Comparison of ENCODE assay signal across 24 cellular contexts in genomic region chr3:98532709-98533571, GRCh38. TPM values are rescaled to one million over a fixed set of nuclear protein-coding genes. Genes with fewer than 3 reads are reported as not detected.
A peak's percentile ranks its signal among the peaks of the same experiment; 100 is the strongest.
DNase-seq lines count a peak whose midpoint lies in the region; ATAC-seq, FAIRE-seq and TF ChIP-seq lines count a peak whose summit lies in the region.
"Had no signal": no experiment of that assay in that cellular context is flagged by ENCODE, and none has a peak within 500 bp of the region (broad histone marks: within the 10 kb centered on the region; RNA-seq: fewer than 3 reads in every experiment).

No MANE protein-coding gene starts in this region.

- no peak overlapping the region for H3K4ac ChIP-seq in H1 (replicated peaks; ENCODE audit: insufficient read length, low read depth, low read length)

- H4K8ac ChIP-seq in H1 (ENCODE audit: extremely low read depth, insufficient read depth, low read length): no peak overlapping the region

- peak overlapping the region in 5 of 7 donors; percentile 26 to 81 (median 51) for H3K27ac Mint-ChIP-seq in CD4-positive, alpha-beta memory T cell
- H3K27ac Mint-ChIP-seq in T-cell: peak overlapping the region; percentile 2 to 73

- H3K18ac ChIP-seq in H1 (ENCODE audit: extremely low read depth, low read length): no peak overlapping the region

- no peak overlapping the region for H2BK15ac ChIP-seq in H1 (ENCODE audit: low read length)

- no peak overlapping the region for H4K5ac ChIP-seq in H1 (ENCODE audit: insufficient read length, low read depth, low read length)

- no peak overlapping the region for H3K4me2 ChIP-seq in H1 (ENCODE audit: insufficient read depth in 1 of 2, low read depth in 2 of 2, low read length in 2 of 2)

- 91% methylated on average over 6 of the region's 6 CpGs; no CpG with 5 or more reads in 1 of the 2 experiments for WGBS in H1 (ENCODE audit: extremely low coverage in 1 of 2, insufficient coverage in 1 of 2, insufficient read length in 1 of 2, insufficient replicate concordance in 2 of 2, low coverage in 1 of 2, low lambda C conversion rate in 2 of 2, missing lambda C conversion rate in 1 of 2), 2 experiments
- WGBS in suprapubic skin: 97% methylated on average over 6 of the region's 6 CpGs

- no peak overlapping the region for H2AK5ac ChIP-seq in H1 (ENCODE audit: low read depth, low read length)

- H3K27ac ChIP-seq in CD4-positive, alpha-beta memory T cell (ENCODE audit: low read depth, low read length): peak overlapping the region; percentile 9
- H3K27ac ChIP-seq in H1 (ENCODE audit: low read depth, low read length): no peak overlapping the region
- H3K27ac ChIP-seq in suprapubic skin: no peak overlapping the region
- H3K27ac ChIP-seq: parathyroid adenoma, SJSA1, thoracic aorta had no signal

- H4K91ac ChIP-seq in H1 (replicated peaks; ENCODE audit: insufficient read length, low read length): no peak overlapping the region

- no peak overlapping the region for H2BK5ac ChIP-seq in H1 (ENCODE audit: low read depth, low read length)

- H3K36me3 ChIP-seq in CD4-positive, alpha-beta memory T cell (ENCODE audit: insufficient read depth, low read length): no peaks in the 10 kb centered on the region
- no peaks in the 10 kb centered on the region for H3K36me3 ChIP-seq in H1 (ENCODE audit: control insufficient read depth in 2 of 4, insufficient read depth in 4 of 4, low read length in 3 of 4)
- no peaks in the 10 kb centered on the region for H3K36me3 ChIP-seq in suprapubic skin
- H3K36me3 ChIP-seq: SJSA1, thoracic aorta had no signal

- no peak for TF ChIP-seq CTCF in H1 (IDR thresholded peaks at IDR 0.05; ENCODE audit: control extremely low read depth in 1 of 3, insufficient read depth in 1 of 3, low read depth in 1 of 3, low read length in 3 of 3)
- no peak for TF ChIP-seq CTCF in suprapubic skin (IDR thresholded peaks at IDR 0.05)

- no peaks in the 10 kb centered on the region for H3K79me2 ChIP-seq in H1 (ENCODE audit: control insufficient read depth in 1 of 2, insufficient read depth in 2 of 2, low read length in 2 of 2)
- H3K79me2 ChIP-seq: parathyroid adenoma had no signal

- H3K23ac ChIP-seq in H1 (ENCODE audit: insufficient read length): no peak overlapping the region

- no peak overlapping the region for H2BK12ac ChIP-seq in H1 (ENCODE audit: low read depth, low read length)

- peak overlapping the region; percentile 44 to 89 (median 68) for H3K4me3 Mint-ChIP-seq in CD4-positive, alpha-beta memory T cell
- H3K4me3 Mint-ChIP-seq in T-cell: peak overlapping the region in 2 of 3 donors; percentile 59 to 76

- no peak overlapping the region for H3K14ac ChIP-seq in H1 (ENCODE audit: insufficient read length)

- TF ChIP-seq EP300 in H1 (IDR thresholded peaks at IDR 0.05; ENCODE audit: borderline replicate concordance in 1 of 2, low read depth in 2 of 2, low read length in 2 of 2) (no peak), suprapubic skin (IDR thresholded peaks at IDR 0.05) (no peak)

- H3K9ac ChIP-seq in H1 (replicated peaks in 1 of 4; ENCODE audit: extremely low read depth in 1 of 4, low read depth in 3 of 4, low read length in 3 of 4): no peak overlapping the region
- H3K9ac ChIP-seq: parathyroid adenoma had no signal

- TF ChIP-seq POLR2A in GM12891 (IDR thresholded peaks at IDR 0.05; ENCODE audit: low read depth, low read length) (peak; percentile 91), H1 (IDR thresholded peaks at IDR 0.05; ENCODE audit: control extremely low read depth in 1 of 2, low read depth in 2 of 2, low read length in 2 of 2) (no peak), suprapubic skin (IDR thresholded peaks at IDR 0.05) (no peak)

- H4K20me1 ChIP-seq in H1 (replicated peaks in 1 of 2; ENCODE audit: control insufficient read depth in 1 of 2, insufficient read depth in 2 of 2, low read length in 2 of 2): no peaks in the 10 kb centered on the region

- H3K9me3 Mint-ChIP-seq in CD4-positive, alpha-beta memory T cell: peaks cover 0 to 2% (median 0%) of the 10 kb centered on the region in 8 donors
- no peaks in the 10 kb centered on the region for H3K9me3 Mint-ChIP-seq in T-cell

- CTCF ChIA-PET in CD4-positive, alpha-beta memory T cell (lab: Charles Lee; ENCODE audit: partially characterized antibody): interaction anchor here (0.9 to 3.1 kb wide), 3 partner anchors 10 to 64 kb away, joined by 3 to 12 read pairs (median 11); partner anchors contain the start of gene CLDND1
- CTCF ChIA-PET in T-cell (lab: Charles Lee): interaction anchor here (0.8 to 1.8 kb wide), 2 partner anchors 12 to 13 kb away, joined by 4 to 6 read pairs; no protein-coding TSS in a partner anchor
- CTCF ChIA-PET in H1 (lab: Charles Lee; ENCODE audit: partially characterized antibody): interaction anchor here (1.0 to 1.3 kb wide), 2 partner anchors 58 to 472 kb away, joined by 3 read pairs; no protein-coding TSS in a partner anchor

- FAIRE-seq in GM12891 (lab: Jason Lieb, UNC): no peak
- FAIRE-seq in H1 (lab: Jason Lieb, UNC): no peak
- FAIRE-seq: colon had no signal

- H3K27me3 Mint-ChIP-seq in CD4-positive, alpha-beta memory T cell: no peaks in the 10 kb centered on the region
- no peaks in the 10 kb centered on the region for H3K27me3 Mint-ChIP-seq in T-cell

- H3K9me3 ChIP-seq in CD4-positive, alpha-beta memory T cell (ENCODE audit: control insufficient read depth in 1 of 2, low read length in 2 of 2): no peaks in the 10 kb centered on the region
- no peaks in the 10 kb centered on the region for H3K9me3 ChIP-seq in H1 (ENCODE audit: insufficient read depth in 2 of 2, low read depth in 1 of 2, low read length in 1 of 2)
- H3K9me3 ChIP-seq in suprapubic skin: no peaks in the 10 kb centered on the region
- H3K9me3 ChIP-seq: SJSA1, thoracic aorta had no signal

- no peaks in the 10 kb centered on the region for H3K36me3 Mint-ChIP-seq in CD4-positive, alpha-beta memory T cell
- H3K36me3 Mint-ChIP-seq in T-cell: no peaks in the 10 kb centered on the region

- peaks cover 13 to 21% (median 18%) of the 10 kb centered on the region in 4 donors for H3K4me1 Mint-ChIP-seq in CD4-positive, alpha-beta memory T cell
- peaks cover 0 to 14% (median 6%) of the 10 kb centered on the region in 3 donors for H3K4me1 Mint-ChIP-seq in T-cell

- no peak for ATAC-seq in T-cell (replicated peaks in 1 of 4)
- ATAC-seq in GM21447 (IDR thresholded peaks at IDR 0.05; ENCODE audit: unreplicated experiment): no peak
- ATAC-seq in HG03457 (IDR thresholded peaks at IDR 0.05; ENCODE audit: unreplicated experiment): no peak

- H3K27me3 ChIP-seq in CD4-positive, alpha-beta memory T cell (ENCODE audit: insufficient read depth, low read length): no peaks in the 10 kb centered on the region
- peaks cover 0 to 1% (median 0%) of the 10 kb centered on the region in 4 experiments; a peak in 1 of 7 replicates for H3K27me3 ChIP-seq in H1 (replicated peaks in 1 of 4; ENCODE audit: control insufficient read depth in 3 of 4, extremely low read depth in 1 of 4, insufficient read depth in 3 of 4, low read length in 3 of 4)
- peaks cover 4% of the 10 kb centered on the region for H3K27me3 ChIP-seq in suprapubic skin
- H3K27me3 ChIP-seq: SJSA1 had no signal

- no peak for DNase-seq in CD4-positive, alpha-beta memory T cell
- DNase-seq in GM12891 (ENCODE audit: insufficient read length, low spot score) (no peak), T-cell (no peak), H1 (ENCODE audit: low read depth in 1 of 2, low spot score in 2 of 2) (no peak), suprapubic skin (ENCODE audit: low spot score in 2 of 2) (no peak), COLO668 (lab: John Stamatoyannopoulos, UW; ENCODE audit: unreplicated experiment) (no peak)
- DNase-seq: activated CD8-positive, alpha-beta memory T cell treated with anti-CD3 and anti-CD28 coated beads, Interleukin-2, amount 50 U/mL, for 48 hours; anterior cingulate cortex; H7; head of caudate nucleus; islet precursor cell; NCI-H1092 treated with DMSO at 0.1 percent for 48 hours; NCI-H2171 treated with DMSO at 0.1 percent for 48 hours; stimulated activated CD4-positive, alpha-beta T cell treated with anti-CD3 and anti-CD28 coated beads, Interleukin-12 subunit alpha, Interleukin-12 subunit beta, amount 100 ng/mL, for 4 hours had no signal

- H3K4me1 ChIP-seq in CD4-positive, alpha-beta memory T cell (ENCODE audit: insufficient read depth, low read length): no peaks in the 10 kb centered on the region
- no peaks in the 10 kb centered on the region for H3K4me1 ChIP-seq in H1 (replicated peaks in 1 of 4; ENCODE audit: control insufficient read depth in 3 of 4, insufficient read depth in 4 of 4, low read length in 3 of 4)
- H3K4me1 ChIP-seq in suprapubic skin: no peaks in the 10 kb centered on the region
- H3K4me1 ChIP-seq: parathyroid adenoma, SJSA1 had no signal

- H2AFZ ChIP-seq in H1 (ENCODE audit: low read length): peak overlapping the region; percentile 83; the same call in 1 of the 2 replicates
- H2AFZ ChIP-seq: parathyroid adenoma had no signal

- H3K56ac ChIP-seq in H1 (replicated peaks; ENCODE audit: insufficient read length, low read depth, low read length): no peak overlapping the region

- TF ChIP-seq RAD21 in H1 (IDR thresholded peaks at IDR 0.05 in 1 of 2, conservative IDR thresholded peaks at IDR 0.05 in 1 of 2; ENCODE audit: low read depth in 2 of 2, low read length in 2 of 2): no peak

- intact Hi-C loops in CD4-positive, alpha-beta memory T cell (cut with micrococcal nuclease): no loop called here

- no peak overlapping the region for H2BK20ac ChIP-seq in H1 (ENCODE audit: low read length)

- H3K23me2 ChIP-seq in H1 (ENCODE audit: low read depth, low read length): no peaks in the 10 kb centered on the region

- no peak overlapping the region for H2BK120ac ChIP-seq in H1 (replicated peaks; ENCODE audit: low read depth, low read length)

- no peaks in the 10 kb centered on the region for H3K79me1 ChIP-seq in H1 (ENCODE audit: low read depth, low read length)

- POLR2A ChIA-PET in CD4-positive, alpha-beta memory T cell (lab: Charles Lee; ENCODE audit: partially characterized antibody): interaction anchor here (1.1 to 13.1 kb wide), 11 partner anchors 10 to 62 kb away, joined by 3 to 163 read pairs (median 5); partner anchors contain the start of genes CLDND1 and CPOX
- POLR2A ChIA-PET in T-cell (lab: Charles Lee): interaction anchor here in 1 of 2 donors (0.5 kb wide), 1 partner anchor 14 kb away, joined by 3 read pairs; no protein-coding TSS in a partner anchor
- POLR2A ChIA-PET in H1 (lab: Charles Lee; ENCODE audit: partially characterized antibody): no interaction called here

- H3K4me3 ChIP-seq in CD4-positive, alpha-beta memory T cell (ENCODE audit: low read length in 2 of 2): peak overlapping the region in 1 of 2 donors; percentile 3
- H3K4me3 ChIP-seq in H1 (ENCODE audit: extremely low read depth in 1 of 4, insufficient read depth in 2 of 4, low read depth in 3 of 4, low read length in 4 of 4): no peak overlapping the region
- no peak overlapping the region for H3K4me3 ChIP-seq in suprapubic skin
- H3K4me3 ChIP-seq: SJSA1, thoracic aorta had no signal

RNA-seq across cellular contexts. Expression of gene GPR15, which starts 1.2 kb away (rescaled TPM):
- total RNA-seq in CD4-positive, alpha-beta memory T cell: 10 to 100 TPM; 31.2 to 32.0 TPM
- 10 to 100 TPM; 12.9 to 14.2 TPM for polyA plus RNA-seq in CD4-positive, alpha-beta memory T cell
- polyA plus RNA-seq in GM12891 (2012; ENCODE audit: low read depth, missing spikeins): 77.2 TPM
- total RNA-seq in T-cell: 10 to 100 TPM in 4 of 5 donors, 1 to 10 TPM in 1; 5.7 to 69.9 (median 24.7) TPM
- not detected in 2 replicates for total RNA-seq in H1 (2021; fragmentation: NEBNext Ultra II Directional; extraction: Animal tissue kit (Norgen Biotek cat#: 25700))
- polyA plus RNA-seq in H1 (2011; rRNA removed): not detected in 2 replicates
- not detected for polyA plus RNA-seq in H1 (2011; cell fraction: cytosol; rRNA removed)
- polyA plus RNA-seq in H1 (2011; cell fraction: nucleus; rRNA removed): not detected
- polyA plus RNA-seq in H1 (2012, experiment 1 of 2): not detected in 4 replicates
- polyA plus RNA-seq in H1 (2012, experiment 2 of 2): not detected
- not detected for polyA plus RNA-seq in H1 (2013, experiment 1 of 2)
- not detected for polyA plus RNA-seq in H1 (2013, experiment 2 of 2)
- not detected in 2 replicates for polyA minus RNA-seq in H1 (2011; rRNA and poly(A)+ RNA removed)
- not detected for polyA minus RNA-seq in H1 (2011; cell fraction: cytosol; rRNA and poly(A)+ RNA removed)
- polyA minus RNA-seq in H1 (2011; cell fraction: nucleus; rRNA and poly(A)+ RNA removed): not detected
- total RNA-seq in suprapubic skin: not detected
- total RNA-seq: Daoy, epithelial cell of proximal tubule, H7, SJSA1, thoracic aorta had no signal
- polyA plus RNA-seq: BJ had no signal

RNA-seq across cellular contexts. Expression of gene CLDND1, which starts 10.2 kb away (rescaled TPM):
- 100 to 1,000 TPM; 421 to 431 TPM for total RNA-seq in CD4-positive, alpha-beta memory T cell
- 100 to 1,000 TPM; 149 to 246 TPM for polyA plus RNA-seq in CD4-positive, alpha-beta memory T cell
- polyA plus RNA-seq in GM12891 (2012; ENCODE audit: low read depth, missing spikeins): 94.1 TPM
- total RNA-seq in T-cell (100 to 1,000 TPM; 133 to 404 (median 264) TPM), suprapubic skin (100 to 1,000 TPM; 137 to 319 (median 159) TPM)
- total RNA-seq in H1 (2021; fragmentation: NEBNext Ultra II Directional; extraction: Animal tissue kit (Norgen Biotek cat#: 25700)): 68.2 and 69.1 TPM in 2 replicates
- polyA plus RNA-seq in H1 (2011; rRNA removed): 104 and 152 TPM in 2 replicates
- 111 TPM for polyA plus RNA-seq in H1 (2011; cell fraction: cytosol; rRNA removed)
- 57.0 TPM for polyA plus RNA-seq in H1 (2011; cell fraction: nucleus; rRNA removed)
- 52.2 to 78.4 TPM (median 68.5 TPM) in 4 replicates for polyA plus RNA-seq in H1 (2012, experiment 1 of 2)
- polyA plus RNA-seq in H1 (2012, experiment 2 of 2): 5.4 TPM
- polyA plus RNA-seq in H1 (2013, experiment 1 of 2): 99.0 TPM
- 116 TPM for polyA plus RNA-seq in H1 (2013, experiment 2 of 2)
- 110 and 134 TPM in 2 replicates for polyA minus RNA-seq in H1 (2011; rRNA and poly(A)+ RNA removed)
- polyA minus RNA-seq in H1 (2011; cell fraction: cytosol; rRNA and poly(A)+ RNA removed): 72.0 TPM
- polyA minus RNA-seq in H1 (2011; cell fraction: nucleus; rRNA and poly(A)+ RNA removed): 64.4 TPM

RNA-seq across cellular contexts. Expression of gene OR5K2, which starts 35.5 kb away (rescaled TPM):
- total RNA-seq in CD4-positive, alpha-beta memory T cell: not detected
- not detected for polyA plus RNA-seq in CD4-positive, alpha-beta memory T cell
- not detected for polyA plus RNA-seq in GM12891 (2012; ENCODE audit: low read depth, missing spikeins)
- not detected for total RNA-seq in T-cell
- not detected in 2 replicates for total RNA-seq in H1 (2021; fragmentation: NEBNext Ultra II Directional; extraction: Animal tissue kit (Norgen Biotek cat#: 25700))
- polyA plus RNA-seq in H1 (2011; rRNA removed): not detected in 2 replicates
- not detected for polyA plus RNA-seq in H1 (2011; cell fraction: cytosol; rRNA removed)
- not detected for polyA plus RNA-seq in H1 (2011; cell fraction: nucleus; rRNA removed)
- polyA plus RNA-seq in H1 (2012, experiment 1 of 2): not detected in 4 replicates
- not detected for polyA plus RNA-seq in H1 (2012, experiment 2 of 2)
- not detected for polyA plus RNA-seq in H1 (2013, experiment 1 of 2)
- polyA plus RNA-seq in H1 (2013, experiment 2 of 2): not detected
- not detected in 2 replicates for polyA minus RNA-seq in H1 (2011; rRNA and poly(A)+ RNA removed)
- polyA minus RNA-seq in H1 (2011; cell fraction: cytosol; rRNA and poly(A)+ RNA removed): not detected
- not detected for polyA minus RNA-seq in H1 (2011; cell fraction: nucleus; rRNA and poly(A)+ RNA removed)
- total RNA-seq in suprapubic skin: not detected
- total RNA-seq: Daoy, epithelial cell of proximal tubule, H7, mucosa of gallbladder, SJSA1, thoracic aorta had no signal
- polyA plus RNA-seq: BJ had no signal
